1 cellular context compared by ENCODE assay signal in genomic region chr20:58888521-58889333, GRCh38.
TF ChIP-seq lines count a peak whose summit lies in the region.

No MANE protein-coding gene starts in this region.

TF ChIP-seq in K562, 482 proteins besides CTCF, POLR2A, EP300 and RAD21 (continued from another document and continues in another):
- TF ChIP-seq MBD2 (IDR thresholded peaks at IDR 0.05; ENCODE audit: borderline replicate concordance, low read depth), result no peak
- TF ChIP-seq, protein P1, sequence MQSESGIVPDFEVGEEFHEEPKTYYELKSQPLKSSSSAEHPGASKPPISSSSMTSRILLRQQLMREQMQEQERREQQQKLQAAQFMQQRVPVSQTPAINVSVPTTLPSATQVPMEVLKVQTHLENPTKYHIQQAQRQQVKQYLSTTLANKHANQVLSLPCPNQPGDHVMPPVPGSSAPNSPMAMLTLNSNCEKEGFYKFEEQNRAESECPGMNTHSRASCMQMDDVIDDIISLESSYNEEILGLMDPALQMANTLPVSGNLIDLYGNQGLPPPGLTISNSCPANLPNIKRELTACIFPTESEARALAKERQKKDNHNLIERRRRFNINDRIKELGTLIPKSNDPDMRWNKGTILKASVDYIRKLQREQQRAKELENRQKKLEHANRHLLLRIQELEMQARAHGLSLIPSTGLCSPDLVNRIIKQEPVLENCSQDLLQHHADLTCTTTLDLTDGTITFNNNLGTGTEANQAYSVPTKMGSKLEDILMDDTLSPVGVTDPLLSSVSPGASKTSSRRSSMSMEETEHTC (IDR thresholded peaks at IDR 0.05), result no peak
- no peak for TF ChIP-seq CEBPB (tag; IDR thresholded peaks at IDR 0.05)
- TF ChIP-seq ZBTB7A (IDR thresholded peaks at IDR 0.05; ENCODE audit: borderline replicate concordance, control insufficient read depth, low read depth, low read length), result 0 out of 2 replicates have a peak, but pooled peaks have one; percentile 11
- no peak for TF ChIP-seq RFX1 (IDR thresholded peaks at IDR 0.05)
- peak; percentile 93 for TF ChIP-seq ZSCAN29 (IDR thresholded peaks at IDR 0.05)
- TF ChIP-seq ZNF512 (tag; IDR thresholded peaks at IDR 0.05), result no peak
- no peak for TF ChIP-seq ZBTB1 (CRISPR knock-in tag; IDR thresholded peaks at IDR 0.05; ENCODE audit: borderline replicate concordance, low read depth)
- TF ChIP-seq, protein P2, sequence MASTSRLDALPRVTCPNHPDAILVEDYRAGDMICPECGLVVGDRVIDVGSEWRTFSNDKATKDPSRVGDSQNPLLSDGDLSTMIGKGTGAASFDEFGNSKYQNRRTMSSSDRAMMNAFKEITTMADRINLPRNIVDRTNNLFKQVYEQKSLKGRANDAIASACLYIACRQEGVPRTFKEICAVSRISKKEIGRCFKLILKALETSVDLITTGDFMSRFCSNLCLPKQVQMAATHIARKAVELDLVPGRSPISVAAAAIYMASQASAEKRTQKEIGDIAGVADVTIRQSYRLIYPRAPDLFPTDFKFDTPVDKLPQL (IDR thresholded peaks at IDR 0.05; ENCODE audit: extremely low read depth, insufficient read length), result no peak
- no peak for TF ChIP-seq ZNF584 (CRISPR knock-in tag; IDR thresholded peaks at IDR 0.05; ENCODE audit: low read depth)
- no peak for TF ChIP-seq HBP1 (CRISPR knock-in tag; IDR thresholded peaks at IDR 0.05)
- no peak for TF ChIP-seq BRCA1 (IDR thresholded peaks at IDR 0.05)
- no peak for TF ChIP-seq BRCA1 (CRISPR knock-in tag; IDR thresholded peaks at IDR 0.05)
- no peak for TF ChIP-seq BRD4 (IDR thresholded peaks at IDR 0.05)
- TF ChIP-seq ERF (CRISPR knock-in tag; IDR thresholded peaks at IDR 0.05), result no peak
- TF ChIP-seq ZNF561 (CRISPR knock-in tag; conservative IDR thresholded peaks at IDR 0.05), result no peak
- peak; percentile 89 for TF ChIP-seq TAF1 (IDR thresholded peaks at IDR 0.05; ENCODE audit: control insufficient read depth, extremely low read depth, insufficient read depth, low read length, severe bottlenecking)
- TF ChIP-seq HDAC3 (IDR thresholded peaks at IDR 0.05; ENCODE audit: borderline replicate concordance, partially characterized antibody), result no peak
- no peak for TF ChIP-seq HEY1 (CRISPR knock-in tag; IDR thresholded peaks at IDR 0.05; ENCODE audit: borderline replicate concordance)
- no peak for TF ChIP-seq GTF2A2 (tag; IDR thresholded peaks at IDR 0.05)
- TF ChIP-seq FOXM1 (IDR thresholded peaks at IDR 0.05; ENCODE audit: low read depth), result no peak
- no peak for TF ChIP-seq FOXM1 (CRISPR knock-in tag; IDR thresholded peaks at IDR 0.05; ENCODE audit: low read depth)
- no peak for TF ChIP-seq CHD4 (IDR thresholded peaks at IDR 0.05; ENCODE audit: insufficient read depth, insufficient replicate concordance, low read depth, low read length, poor library complexity, severe bottlenecking)
- TF ChIP-seq HNRNPH1 (optimal IDR thresholded peaks at IDR 0.05; ENCODE audit: low read depth, low read length), result no peak
- no peak for TF ChIP-seq TGIF2 (CRISPR knock-in tag; IDR thresholded peaks at IDR 0.05)
- no peak for TF ChIP-seq ZNF165 (CRISPR knock-in tag; IDR thresholded peaks at IDR 0.05; ENCODE audit: borderline replicate concordance)
- TF ChIP-seq ZNF347 (CRISPR knock-in tag; IDR thresholded peaks at IDR 0.05; ENCODE audit: low read depth), result no peak
- TF ChIP-seq MEF2D (tag; conservative IDR thresholded peaks at IDR 0.05; ENCODE audit: low read depth), result no peak
- TF ChIP-seq, protein P3, sequence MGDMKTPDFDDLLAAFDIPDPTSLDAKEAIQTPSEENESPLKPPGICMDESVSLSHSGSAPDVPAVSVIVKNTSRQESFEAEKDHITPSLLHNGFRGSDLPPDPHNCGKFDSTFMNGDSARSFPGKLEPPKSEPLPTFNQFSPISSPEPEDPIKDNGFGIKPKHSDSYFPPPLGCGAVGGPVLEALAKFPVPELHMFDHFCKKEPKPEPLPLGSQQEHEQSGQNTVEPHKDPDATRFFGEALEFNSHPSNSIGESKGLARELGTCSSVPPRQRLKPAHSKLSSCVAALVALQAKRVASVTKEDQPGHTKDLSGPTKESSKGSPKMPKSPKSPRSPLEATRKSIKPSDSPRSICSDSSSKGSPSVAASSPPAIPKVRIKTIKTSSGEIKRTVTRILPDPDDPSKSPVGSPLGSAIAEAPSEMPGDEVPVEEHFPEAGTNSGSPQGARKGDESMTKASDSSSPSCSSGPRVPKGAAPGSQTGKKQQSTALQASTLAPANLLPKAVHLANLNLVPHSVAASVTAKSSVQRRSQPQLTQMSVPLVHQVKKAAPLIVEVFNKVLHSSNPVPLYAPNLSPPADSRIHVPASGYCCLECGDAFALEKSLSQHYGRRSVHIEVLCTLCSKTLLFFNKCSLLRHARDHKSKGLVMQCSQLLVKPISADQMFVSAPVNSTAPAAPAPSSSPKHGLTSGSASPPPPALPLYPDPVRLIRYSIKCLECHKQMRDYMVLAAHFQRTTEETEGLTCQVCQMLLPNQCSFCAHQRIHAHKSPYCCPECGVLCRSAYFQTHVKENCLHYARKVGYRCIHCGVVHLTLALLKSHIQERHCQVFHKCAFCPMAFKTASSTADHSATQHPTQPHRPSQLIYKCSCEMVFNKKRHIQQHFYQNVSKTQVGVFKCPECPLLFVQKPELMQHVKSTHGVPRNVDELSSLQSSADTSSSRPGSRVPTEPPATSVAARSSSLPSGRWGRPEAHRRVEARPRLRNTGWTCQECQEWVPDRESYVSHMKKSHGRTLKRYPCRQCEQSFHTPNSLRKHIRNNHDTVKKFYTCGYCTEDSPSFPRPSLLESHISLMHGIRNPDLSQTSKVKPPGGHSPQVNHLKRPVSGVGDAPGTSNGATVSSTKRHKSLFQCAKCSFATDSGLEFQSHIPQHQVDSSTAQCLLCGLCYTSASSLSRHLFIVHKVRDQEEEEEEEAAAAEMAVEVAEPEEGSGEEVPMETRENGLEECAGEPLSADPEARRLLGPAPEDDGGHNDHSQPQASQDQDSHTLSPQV (IDR thresholded peaks at IDR 0.05), result no peak
- TF ChIP-seq IFI16 (CRISPR knock-in tag; IDR thresholded peaks at IDR 0.05), result no peak
- TF ChIP-seq SRSF7 (optimal IDR thresholded peaks at IDR 0.05; ENCODE audit: low read depth, low read length), result no peak
- peak; percentile 46 for TF ChIP-seq ZFX (CRISPR knock-in tag; IDR thresholded peaks at IDR 0.05)
- no peak for TF ChIP-seq BCL6 (CRISPR knock-in tag; IDR thresholded peaks at IDR 0.05)
- no peak for TF ChIP-seq ZKSCAN8 (CRISPR knock-in tag; IDR thresholded peaks at IDR 0.05)
- no peak for TF ChIP-seq NFRKB (IDR thresholded peaks at IDR 0.05; ENCODE audit: low read depth)
- TF ChIP-seq PRMT5 (CRISPR knock-in tag; IDR thresholded peaks at IDR 0.05), result no peak
- no peak for TF ChIP-seq SNIP1 (IDR thresholded peaks at IDR 0.05; ENCODE audit: low read depth)
- peak; percentile 98 for TF ChIP-seq POLR2G (IDR thresholded peaks at IDR 0.05; ENCODE audit: low read depth, low read length)
- TF ChIP-seq COPS2 (conservative IDR thresholded peaks at IDR 0.05), result no peak
- TF ChIP-seq, protein P4, sequence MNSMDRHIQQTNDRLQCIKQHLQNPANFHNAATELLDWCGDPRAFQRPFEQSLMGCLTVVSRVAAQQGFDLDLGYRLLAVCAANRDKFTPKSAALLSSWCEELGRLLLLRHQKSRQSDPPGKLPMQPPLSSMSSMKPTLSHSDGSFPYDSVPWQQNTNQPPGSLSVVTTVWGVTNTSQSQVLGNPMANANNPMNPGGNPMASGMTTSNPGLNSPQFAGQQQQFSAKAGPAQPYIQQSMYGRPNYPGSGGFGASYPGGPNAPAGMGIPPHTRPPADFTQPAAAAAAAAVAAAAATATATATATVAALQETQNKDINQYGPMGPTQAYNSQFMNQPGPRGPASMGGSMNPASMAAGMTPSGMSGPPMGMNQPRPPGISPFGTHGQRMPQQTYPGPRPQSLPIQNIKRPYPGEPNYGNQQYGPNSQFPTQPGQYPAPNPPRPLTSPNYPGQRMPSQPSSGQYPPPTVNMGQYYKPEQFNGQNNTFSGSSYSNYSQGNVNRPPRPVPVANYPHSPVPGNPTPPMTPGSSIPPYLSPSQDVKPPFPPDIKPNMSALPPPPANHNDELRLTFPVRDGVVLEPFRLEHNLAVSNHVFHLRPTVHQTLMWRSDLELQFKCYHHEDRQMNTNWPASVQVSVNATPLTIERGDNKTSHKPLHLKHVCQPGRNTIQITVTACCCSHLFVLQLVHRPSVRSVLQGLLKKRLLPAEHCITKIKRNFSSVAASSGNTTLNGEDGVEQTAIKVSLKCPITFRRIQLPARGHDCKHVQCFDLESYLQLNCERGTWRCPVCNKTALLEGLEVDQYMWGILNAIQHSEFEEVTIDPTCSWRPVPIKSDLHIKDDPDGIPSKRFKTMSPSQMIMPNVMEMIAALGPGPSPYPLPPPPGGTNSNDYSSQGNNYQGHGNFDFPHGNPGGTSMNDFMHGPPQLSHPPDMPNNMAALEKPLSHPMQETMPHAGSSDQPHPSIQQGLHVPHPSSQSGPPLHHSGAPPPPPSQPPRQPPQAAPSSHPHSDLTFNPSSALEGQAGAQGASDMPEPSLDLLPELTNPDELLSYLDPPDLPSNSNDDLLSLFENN (IDR thresholded peaks at IDR 0.05; ENCODE audit: low read depth in 2 of 2, low read length in 2 of 2), result 0 out of 4 replicates have a peak, but pooled peaks of 1 of the 2 experiments have one; percentile 17
- TF ChIP-seq ZKSCAN1 (IDR thresholded peaks at IDR 0.05; ENCODE audit: low read depth, low read length), result no peak
- TF ChIP-seq SREBF2 (CRISPR knock-in tag; IDR thresholded peaks at IDR 0.05), result no peak
- TF ChIP-seq, protein P5, sequence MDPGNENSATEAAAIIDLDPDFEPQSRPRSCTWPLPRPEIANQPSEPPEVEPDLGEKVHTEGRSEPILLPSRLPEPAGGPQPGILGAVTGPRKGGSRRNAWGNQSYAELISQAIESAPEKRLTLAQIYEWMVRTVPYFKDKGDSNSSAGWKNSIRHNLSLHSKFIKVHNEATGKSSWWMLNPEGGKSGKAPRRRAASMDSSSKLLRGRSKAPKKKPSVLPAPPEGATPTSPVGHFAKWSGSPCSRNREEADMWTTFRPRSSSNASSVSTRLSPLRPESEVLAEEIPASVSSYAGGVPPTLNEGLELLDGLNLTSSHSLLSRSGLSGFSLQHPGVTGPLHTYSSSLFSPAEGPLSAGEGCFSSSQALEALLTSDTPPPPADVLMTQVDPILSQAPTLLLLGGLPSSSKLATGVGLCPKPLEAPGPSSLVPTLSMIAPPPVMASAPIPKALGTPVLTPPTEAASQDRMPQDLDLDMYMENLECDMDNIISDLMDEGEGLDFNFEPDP (CRISPR knock-in tag; IDR thresholded peaks at IDR 0.05), result no peak
- no peak for TF ChIP-seq TARDBP (IDR thresholded peaks at IDR 0.05)
- TF ChIP-seq IRF9 (tag; IDR thresholded peaks at IDR 0.05), result no peak
- TF ChIP-seq SMARCA5 (IDR thresholded peaks at IDR 0.05), result no peak
- TF ChIP-seq HNRNPK (IDR thresholded peaks at IDR 0.05; ENCODE audit: low read depth, low read length, poor library complexity, severe bottlenecking), result no peak
- no peak for TF ChIP-seq HNRNPLL (IDR thresholded peaks at IDR 0.05; ENCODE audit: low read depth, low read length, poor library complexity, severe bottlenecking)
- TF ChIP-seq SREBF1 (IDR thresholded peaks at IDR 0.05; ENCODE audit: borderline replicate concordance, low read depth, low read length), result no peak
- TF ChIP-seq ZNF655 (CRISPR knock-in tag; IDR thresholded peaks at IDR 0.05), result no peak
